Comparison of ENCODE assay signal across 10 cellular contexts in genomic region chr2:86297382-86298147, GRCh38.
DNase-seq lines count a peak whose midpoint lies in the region; ATAC-seq and TF ChIP-seq lines count a peak whose summit lies in the region.
"Had no signal": no experiment of that assay in that cellular context is flagged by ENCODE, and none has a peak within 500 bp of the region (broad histone marks: within the 10 kb centered on the region; RNA-seq: fewer than 3 reads in every experiment).

No MANE protein-coding gene starts in this region.

- peak; percentile 69 to 72 for ATAC-seq in stimulated activated naive B cell treated with anti-CD40 and anti-IgM and Interleukin-4, amounts not matched to agents 10 μg/mL and 1 μg/mL and 100 μg/mL, for 72 hours (replicated peaks)
- ATAC-seq in GM18907 (IDR thresholded peaks at IDR 0.05; ENCODE audit: unreplicated experiment) = no peak
- ATAC-seq in GM18502 (IDR thresholded peaks at IDR 0.05; ENCODE audit: poor library complexity, unreplicated experiment) = no peak
- ATAC-seq: T-cell had no signal

- H3K27me3 ChIP-seq in OCI-LY3 (ENCODE audit: low read depth, low read length) = peaks cover 8% of the 10 kb centered on the region; the same call in 1 of the 2 replicates

- H3K9ac ChIP-seq in OCI-LY3 (ENCODE audit: low read length) = no peak overlapping the region

- no peaks in the 10 kb centered on the region for H3K4me1 Mint-ChIP-seq in stimulated activated naive B cell treated with anti-CD40 and anti-IgM and Interleukin-4, amounts not matched to agents 10 μg/mL and 1 μg/mL and 100 μg/mL, for 72 hours
- H3K4me1 Mint-ChIP-seq: T-cell had no signal

- H3K27me3 Mint-ChIP-seq in stimulated activated naive B cell treated with anti-CD40 and anti-IgM and Interleukin-4, amounts not matched to agents 10 μg/mL and 1 μg/mL and 100 μg/mL, for 72 hours = peaks cover 25 to 50% of the 10 kb centered on the region in 2 donors

- no peaks in the 10 kb centered on the region for H3K9me3 Mint-ChIP-seq in stimulated activated naive B cell treated with anti-CD40 and anti-IgM and Interleukin-4, amounts not matched to agents 10 μg/mL and 1 μg/mL and 100 μg/mL, for 72 hours
- H3K9me3 Mint-ChIP-seq: T-cell had no signal

- H3K4me3 ChIP-seq in OCI-LY3 (ENCODE audit: low read length) (no peak overlapping the region), foreskin fibroblast (ENCODE audit: low read depth in 1 of 2, low read length in 2 of 2) (no peak overlapping the region)

- TF ChIP-seq CTCF in OCI-LY3 (IDR thresholded peaks at IDR 0.05; ENCODE audit: low read depth, low read length) = peak; percentile 73
- peak; percentile 4 for TF ChIP-seq CTCF in foreskin fibroblast (IDR thresholded peaks at IDR 0.05; ENCODE audit: low read depth, low read length)

- H3K4me2 ChIP-seq in OCI-LY3 (ENCODE audit: low read length) = peak overlapping the region; percentile 36; the same call in 1 of the 2 replicates

- H4K20me1 ChIP-seq in OCI-LY3 (ENCODE audit: insufficient read depth, low read length) = no peaks in the 10 kb centered on the region

- peak overlapping the region; percentile 67 for H2AFZ ChIP-seq in OCI-LY3 (ENCODE audit: low read depth, low read length)

- H3K79me2 ChIP-seq in OCI-LY3 (ENCODE audit: low read length) = no peaks in the 10 kb centered on the region

- peak; percentile 20 for DNase-seq in activated CD4-positive, alpha-beta T cell treated with anti-CD3 and anti-CD28 coated beads for 48 hours
- DNase-seq in activated CD4-positive, alpha-beta T cell treated with anti-CD3 and anti-CD28 coated beads, Interleukin-2, amount 50 U/mL, for 4 hours = no peak
- no peak for DNase-seq in foreskin fibroblast
- DNase-seq in stimulated activated naive B cell treated with anti-CD40 and anti-IgM and Interleukin-4, amounts not matched to agents 10 μg/mL and 1 μg/mL and 100 μg/mL, for 72 hours = no peak
- no peak for DNase-seq in GM19238 (ENCODE audit: insufficient read length, low spot score)
- DNase-seq: T-cell had no signal

- H3K36me3 Mint-ChIP-seq in stimulated activated naive B cell treated with anti-CD40 and anti-IgM and Interleukin-4, amounts not matched to agents 10 μg/mL and 1 μg/mL and 100 μg/mL, for 72 hours = no peaks in the 10 kb centered on the region
- H3K36me3 Mint-ChIP-seq: activated naive CD8-positive, alpha-beta T cell; T-cell had no signal

- H3K9me3 ChIP-seq in OCI-LY3 (ENCODE audit: insufficient read depth, low read length) = no peaks in the 10 kb centered on the region

- H3K4me3 Mint-ChIP-seq in stimulated activated naive B cell treated with anti-CD40 and anti-IgM and Interleukin-4, amounts not matched to agents 10 μg/mL and 1 μg/mL and 100 μg/mL, for 72 hours = no peak overlapping the region
- H3K4me3 Mint-ChIP-seq: activated naive CD8-positive, alpha-beta T cell; T-cell had no signal

- H3K4me1 ChIP-seq in OCI-LY3 (ENCODE audit: low read length) = 0 out of 2 replicates have a peak, but pooled peaks cover 3% of the 10 kb centered on the region

- no peak overlapping the region for H3K27ac Mint-ChIP-seq in stimulated activated naive B cell treated with anti-CD40 and anti-IgM and Interleukin-4, amounts not matched to agents 10 μg/mL and 1 μg/mL and 100 μg/mL, for 72 hours
- H3K27ac Mint-ChIP-seq: activated naive CD8-positive, alpha-beta T cell; T-cell had no signal

- no peaks in the 10 kb centered on the region for H3K36me3 ChIP-seq in OCI-LY3 (replicated peaks; ENCODE audit: low read depth, low read length)

- no peak overlapping the region for H3K27ac ChIP-seq in OCI-LY3 (ENCODE audit: low read length)

Comparison
In these comparisons a context has a peak if more than half of its experiments do, and no peak if none do; other contexts are left out.
1. ATAC-seq: peak in stimulated activated naive B cell treated with anti-CD40 and anti-IgM and Interleukin-4, amounts not matched to agents 10 μg/mL and 1 μg/mL and 100 μg/mL, for 72 hours (2 of 2); none in GM18907 (single experiment) and GM18502 (single experiment).